8 cellular contexts compared by ENCODE assay signal in genomic region chr1:8862528-8862927, GRCh38. TPM values are rescaled to one million over a fixed set of nuclear protein-coding genes. Genes with fewer than 3 reads are reported as not detected.
DNase-seq lines count a peak whose midpoint lies in the region; ATAC-seq and TF ChIP-seq lines count a peak whose summit lies in the region.

No MANE protein-coding gene starts in this region.

- no peak overlapping the region for H4K5ac ChIP-seq in IMR-90 (ENCODE audit: low read depth, low read length)

- DNase-seq in DND-41 (peak; percentile 68), IMR-90 (no peak), iPS-NIHi11 (ENCODE audit: low spot score) (peak; percentile 69), SIG-M5 (lab: John Stamatoyannopoulos, UW) (no peak), left cardiac atrium (no peak)
- DNase-seq in activated T-cell treated with anti-CD3 and anti-CD28 coated beads, Interleukin-2, amount 50 U/mL, for 48 hours, result peak; percentile 65 to 68

- no peak overlapping the region for H3K4ac ChIP-seq in IMR-90 (ENCODE audit: low read depth, low read length)

- peaks cover 9% of the 10 kb centered on the region; the same call in 1 of the 2 replicates for H3K9me1 ChIP-seq in IMR-90 (ENCODE audit: insufficient read depth, low read length)

- ATAC-seq in DND-41 (ENCODE audit: insufficient read depth, low read depth) (peak; percentile 67), IMR-90 (ENCODE audit: low read depth) (peak; percentile 22; the same call in 1 of the 2 replicates), GM21447 (IDR thresholded peaks at IDR 0.05; ENCODE audit: unreplicated experiment) (no peak), HG03565 (IDR thresholded peaks at IDR 0.05; ENCODE audit: unreplicated experiment) (no peak), left cardiac atrium (no peak)

- in situ Hi-C loops in IMR-90 (cut with MboI; ENCODE audit: low sequenced_read_pairs), result loop anchor here (25.0 kb wide), 1 partner anchor 875 kb away; no protein-coding TSS in a partner anchor

- H3K9ac ChIP-seq in DND-41 (ENCODE audit: low read depth, low read length), result no peak overlapping the region
- H3K9ac ChIP-seq in IMR-90 (ENCODE audit: low read depth, low read length), result no peak overlapping the region

- WGBS in IMR-90 (ENCODE audit: extremely low coverage in 2 of 2, insufficient read length in 1 of 2), 2 experiments, result no CpG with 5 or more reads among the region's 4 CpGs

- no peak for TF ChIP-seq RAD21 in IMR-90 (IDR thresholded peaks at IDR 0.05; ENCODE audit: low read length)

- no peak overlapping the region for H2AK9ac ChIP-seq in IMR-90 (replicated peaks; ENCODE audit: low read depth, low read length, poor library complexity)

- no peak overlapping the region for H3K56ac ChIP-seq in IMR-90 (ENCODE audit: extremely low read depth, insufficient read depth, low read length)

- no peak overlapping the region for H3K18ac ChIP-seq in IMR-90 (ENCODE audit: low read depth, low read length)

- H3K79me1 ChIP-seq in IMR-90 (ENCODE audit: low read depth in 1 of 2, low read length in 2 of 2), result peaks cover 47 to 81% of the 10 kb centered on the region in 2 experiments

- H4K8ac ChIP-seq in IMR-90 (ENCODE audit: low read depth in 2 of 2, low read length in 2 of 2), result no peak overlapping the region

- H2BK20ac ChIP-seq in IMR-90 (ENCODE audit: low read depth, low read length), result no peak overlapping the region

- no peak overlapping the region for H3K4me2 ChIP-seq in DND-41 (ENCODE audit: insufficient read depth, low read length)
- H3K4me2 ChIP-seq in IMR-90 (ENCODE audit: low read depth, low read length), result no peak overlapping the region

- no peak overlapping the region for H2BK15ac ChIP-seq in IMR-90 (ENCODE audit: low read depth, low read length)

- peaks cover 95% of the 10 kb centered on the region for H3K36me3 ChIP-seq in DND-41 (ENCODE audit: insufficient read depth, low read length)
- H3K36me3 ChIP-seq in IMR-90 (ENCODE audit: control insufficient read depth, insufficient read depth, low read length), result peaks cover 86% of the 10 kb centered on the region

- BruUV-seq in IMR-90 (replicated peaks; lab: Mats Ljungman, UMichigan), result no TSS peak

- H4K20me1 ChIP-seq in DND-41 (ENCODE audit: insufficient read depth, low read length), result peaks cover 82% of the 10 kb centered on the region
- peaks cover 99% of the 10 kb centered on the region for H4K20me1 ChIP-seq in IMR-90 (ENCODE audit: insufficient read depth, low read length)

- dilution Hi-C loops in IMR-90 (cut with HindIII; ENCODE audit: low sequenced_read_pairs, unreplicated experiment), result no loop called here

- H3K27me3 ChIP-seq in DND-41 (ENCODE audit: insufficient read depth, low read length, poor library complexity) (no peaks in the 10 kb centered on the region), IMR-90 (ENCODE audit: control insufficient read depth, insufficient read depth, low read length) (no peaks in the 10 kb centered on the region)

- H3K14ac ChIP-seq in IMR-90 (replicated peaks; ENCODE audit: low read depth, low read length), result no peak overlapping the region

- POLR2A ChIA-PET in IMR-90 (lab: Charles Lee; ENCODE audit: unreplicated experiment), result no interaction called here

- H3K4me3 ChIP-seq in DND-41 (ENCODE audit: low read depth in 1 of 2, low read length in 2 of 2) (no peak overlapping the region), IMR-90 (ENCODE audit: insufficient read depth, low read depth, low read length) (no peak overlapping the region)

- intact Hi-C loops in IMR-90 (cut with micrococcal nuclease) (no loop called here), left cardiac atrium (cut with DNase I) (loop anchor here in 1 of 2 donors (5.0 kb wide), 1 partner anchor 125 kb away; no protein-coding TSS in a partner anchor)

- no peak overlapping the region for H3K23ac ChIP-seq in IMR-90 (ENCODE audit: low read depth, low read length)

- H3K27ac ChIP-seq in DND-41 (ENCODE audit: low read length) (no peak overlapping the region), IMR-90 (ENCODE audit: insufficient read depth, low read length) (no peak overlapping the region)

- H3K79me2 ChIP-seq in DND-41 (ENCODE audit: insufficient read depth, low read length), result peaks cover 51% of the 10 kb centered on the region

- no peak overlapping the region for H2BK5ac ChIP-seq in IMR-90 (ENCODE audit: low read depth, low read length, poor library complexity, severe bottlenecking)

- H2AK5ac ChIP-seq in IMR-90 (ENCODE audit: low read depth, low read length), result no peak overlapping the region

- CTCF ChIA-PET in IMR-90 (lab: Yijun Ruan, JAX), result interaction anchor here (0.8 to 1.6 kb wide), 4 partner anchors 11 to 249 kb away, joined by 3 to 7 read pairs (median 4); no protein-coding TSS in a partner anchor

- H2AFZ ChIP-seq in DND-41 (ENCODE audit: low read depth, low read length), result no peak overlapping the region
- no peak overlapping the region for H2AFZ ChIP-seq in IMR-90 (replicated peaks; ENCODE audit: low read length, poor library complexity)

- H3K4me1 ChIP-seq in DND-41 (ENCODE audit: insufficient read depth, low read length) (peaks cover 7% of the 10 kb centered on the region; the same call in 1 of the 2 replicates), IMR-90 (ENCODE audit: control insufficient read depth, insufficient read depth, low read length) (peaks cover 10% of the 10 kb centered on the region)

- H3K9me3 ChIP-seq in DND-41 (ENCODE audit: insufficient read depth, low read length, severe bottlenecking) (no peaks in the 10 kb centered on the region), IMR-90 (ENCODE audit: control insufficient read depth, insufficient read depth, low read length) (no peaks in the 10 kb centered on the region)

- TF ChIP-seq CTCF in DND-41 (IDR thresholded peaks at IDR 0.05; ENCODE audit: borderline replicate concordance, extremely low read depth, low read length, poor library complexity, severe bottlenecking) (peak; percentile 83), IMR-90 (conservative IDR thresholded peaks at IDR 0.05; ENCODE audit: low read depth, low read length) (peak; percentile 51)

- TF ChIP-seq POLR2A in IMR-90 (IDR thresholded peaks at IDR 0.05; ENCODE audit: low read depth, low read length), result no peak

- no peak overlapping the region for H4K91ac ChIP-seq in IMR-90 (ENCODE audit: insufficient read depth, low read depth, low read length)

- H2BK120ac ChIP-seq in IMR-90 (ENCODE audit: low read depth, low read length), result no peak overlapping the region

TF ChIP-seq in IMR-90, 13 proteins besides CTCF, POLR2A, EP300 and RAD21:
- TF ChIP-seq BHLHE40 (IDR thresholded peaks at IDR 0.05; ENCODE audit: low read depth, low read length) (no peak), NFE2L2 (IDR thresholded peaks at IDR 0.05; ENCODE audit: low read depth, low read length) (no peak), MAZ (IDR thresholded peaks at IDR 0.05; ENCODE audit: borderline replicate concordance, low read depth, low read length) (no peak), SMC3 (IDR thresholded peaks at IDR 0.05; ENCODE audit: low read depth, low read length) (peak; percentile 28), USF2 (IDR thresholded peaks at IDR 0.05; ENCODE audit: low read depth, low read length) (no peak), CHD1 (IDR thresholded peaks at IDR 0.05; ENCODE audit: low read depth, low read length) (no peak), FOS (IDR thresholded peaks at IDR 0.05; ENCODE audit: low read depth, low read length) (no peak), MXI1 (IDR thresholded peaks at IDR 0.05; ENCODE audit: borderline replicate concordance, low read depth, low read length) (no peak), ELK1 (IDR thresholded peaks at IDR 0.05; ENCODE audit: borderline replicate concordance, low read depth, low read length) (no peak)

RNA-seq across cellular contexts. Expression of gene ENO1, which starts 16.0 kb away (rescaled TPM):
- total RNA-seq in IMR-90 (2012; rRNA removed) (2,952 and 3,643 TPM in 2 replicates), left cardiac atrium (100 to 1,000 TPM; 242 to 476 TPM)
- polyA plus RNA-seq in IMR-90 (2012; rRNA removed), result 2,094 and 2,125 TPM in 2 replicates
- polyA plus RNA-seq in IMR-90 (2012; cell fraction: cytosol; rRNA removed), result 1,308 and 1,582 TPM in 2 replicates
- 1,133 and 1,170 TPM in 2 replicates for polyA plus RNA-seq in IMR-90 (2012; cell fraction: nucleus; rRNA removed; ENCODE audit: low replicate concordance)

RNA-seq across cellular contexts. Expression of gene RERE, which starts 45.1 kb away (rescaled TPM):
- total RNA-seq in IMR-90 (2012; rRNA removed), result 11.5 and 15.8 TPM in 2 replicates
- polyA plus RNA-seq in IMR-90 (2012; rRNA removed), result 13.5 and 25.1 TPM in 2 replicates
- 7.6 and 12.1 TPM in 2 replicates for polyA plus RNA-seq in IMR-90 (2012; cell fraction: cytosol; rRNA removed)
- polyA plus RNA-seq in IMR-90 (2012; cell fraction: nucleus; rRNA removed; ENCODE audit: low replicate concordance), result 27.4 and 39.6 TPM in 2 replicates
- 100 to 1,000 TPM; 128 to 162 TPM for total RNA-seq in left cardiac atrium

Comparison
In these comparisons a context has a peak if more than half of its experiments do, and no peak if none do; other contexts are left out.
1. ATAC-seq: peak in DND-41 (single experiment) and IMR-90 (single experiment); none in GM21447 (single experiment), HG03565 (single experiment) and left cardiac atrium (0 of 2).
2. DNase-seq: peak in DND-41 (single experiment), activated T-cell treated with anti-CD3 and anti-CD28 coated beads, Interleukin-2, amount 50 U/mL, for 48 hours (2 of 2) and iPS-NIHi11 (single experiment); none in IMR-90 (single experiment), SIG-M5 (single experiment) and left cardiac atrium (single experiment).